Comparison of ENCODE assay signal across 18 cellular contexts in the genomic region with DNA sequence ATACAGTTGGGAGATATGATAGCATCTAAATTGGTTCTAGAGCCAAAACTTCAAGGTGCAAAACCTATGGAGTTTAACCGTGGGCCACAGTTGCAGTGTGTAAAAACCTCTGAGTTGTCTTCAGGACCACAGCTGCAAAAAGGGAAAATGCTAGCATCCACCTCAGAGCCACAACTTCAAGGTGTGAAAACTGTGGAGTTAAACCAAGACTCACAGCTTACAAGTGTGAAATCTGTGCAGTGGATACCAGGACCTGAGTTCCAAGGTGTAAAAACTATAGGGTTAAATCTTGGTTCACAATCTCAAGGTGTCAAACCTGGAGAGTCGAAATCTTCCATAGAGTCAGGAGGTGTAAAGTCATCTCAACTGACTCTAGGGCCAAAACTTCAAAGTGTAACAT. TPM values are rescaled to one million over a fixed set of nuclear protein-coding genes. Genes with fewer than 3 reads are reported as not detected.
DNase-seq lines count a peak whose midpoint lies in the region; ATAC-seq, FAIRE-seq and TF ChIP-seq lines count a peak whose summit lies in the region.
"Had no signal": no experiment of that assay in that cellular context is flagged by ENCODE, and none has a peak within 500 bp of the region (broad histone marks: within the 10 kb centered on the region; RNA-seq: fewer than 3 reads in every experiment).

No MANE protein-coding gene starts in this region.

- H3K27ac ChIP-seq in K562 (ENCODE audit: extremely low read depth, low read depth, low read length) = no peak overlapping the region
- H3K27ac ChIP-seq in keratinocyte (ENCODE audit: control insufficient read depth, insufficient read depth, low read length) = no peak overlapping the region
- H3K27ac ChIP-seq: BLaER1 had no signal

- intact Hi-C loops in K562 (cut with micrococcal nuclease) = no loop called here

- H3K9ac ChIP-seq in K562 (ENCODE audit: insufficient read depth in 1 of 2, low read depth in 2 of 2, low read length in 2 of 2) = no peak overlapping the region
- H3K9ac ChIP-seq in keratinocyte (ENCODE audit: control insufficient read depth, extremely low read depth, insufficient read depth, low read length) = no peak overlapping the region
- H3K9ac ChIP-seq: BLaER1 had no signal

- H3K4me2 ChIP-seq in K562 (ENCODE audit: insufficient read depth, low read length) (no peak overlapping the region), keratinocyte (ENCODE audit: control insufficient read depth, extremely low read depth, insufficient read depth, low read depth, low read length) (no peak overlapping the region)
- H3K4me2 ChIP-seq: BLaER1 had no signal

- no peak overlapping the region for H3K4me3 Mint-ChIP-seq in stimulated activated effector memory CD8-positive, alpha-beta T cell treated with anti-CD3 and anti-CD28 coated beads, Interleukin-12 subunit alpha, Interleukin-12 subunit beta, amount 100 ng/mL, for 72 hours

- H3K36me3 ChIP-seq in K562 (ENCODE audit: control insufficient read depth, insufficient read depth, low read length) = no peaks in the 10 kb centered on the region
- no peaks in the 10 kb centered on the region for H3K36me3 ChIP-seq in keratinocyte (ENCODE audit: control insufficient read depth in 2 of 2, extremely low read depth in 1 of 2, insufficient read depth in 2 of 2, low read length in 2 of 2)
- H3K36me3 ChIP-seq: BLaER1, HAP-1 had no signal

- H3K27me3 ChIP-seq in K562 (ENCODE audit: control insufficient read depth in 2 of 2, insufficient read depth in 2 of 2, low read length in 2 of 2) (peaks cover 0 to 8% of the 10 kb centered on the region in 2 experiments; a peak in 3 of 5 replicates), keratinocyte (ENCODE audit: control insufficient read depth, extremely low read depth, insufficient read depth, low read length) (no peaks in the 10 kb centered on the region)
- H3K27me3 ChIP-seq: BLaER1 had no signal

- no peak for ATAC-seq in K562
- peak; percentile 74 for ATAC-seq in stimulated activated effector memory CD8-positive, alpha-beta T cell treated with anti-CD3 and anti-CD28 coated beads, Interleukin-12 subunit alpha, Interleukin-12 subunit beta, amount 100 ng/mL, for 72 hours
- no peak for ATAC-seq in HG02973 (IDR thresholded peaks at IDR 0.05; ENCODE audit: unreplicated experiment)

- H3K4me1 ChIP-seq in K562 (replicated peaks in 1 of 2; ENCODE audit: control insufficient read depth in 2 of 2, insufficient read depth in 2 of 2, low read length in 2 of 2) (no peaks in the 10 kb centered on the region), keratinocyte (ENCODE audit: control insufficient read depth, extremely low read depth, insufficient read depth, low read length) (peaks cover 4% of the 10 kb centered on the region)
- H3K4me1 ChIP-seq: BLaER1, Caco-2, HAP-1 had no signal

- no peak for TF ChIP-seq RAD21 in K562 (CRISPR knock-in tag; conservative IDR thresholded peaks at IDR 0.05 in 1 of 2, IDR thresholded peaks at IDR 0.05 in 1 of 2)

- TF ChIP-seq EP300 in K562 (IDR thresholded peaks at IDR 0.05; ENCODE audit: low read length) = no peak

- POLR2A ChIA-PET in K562 (lab: Yijun Ruan, JAX) = interaction anchor here (1.9 kb wide), 1 partner anchor 10 kb away, joined by 7 read pairs; a partner anchor contains a TSS

- H3K27ac Mint-ChIP-seq in stimulated activated effector memory CD8-positive, alpha-beta T cell treated with anti-CD3 and anti-CD28 coated beads, Interleukin-12 subunit alpha, Interleukin-12 subunit beta, amount 100 ng/mL, for 72 hours = no peak overlapping the region
- H3K27ac Mint-ChIP-seq: CD8-positive, alpha-beta memory T cell had no signal

- H3K79me2 ChIP-seq in K562 (ENCODE audit: control insufficient read depth, insufficient read depth, low read length) = no peaks in the 10 kb centered on the region
- H3K79me2 ChIP-seq in keratinocyte (ENCODE audit: control insufficient read depth, insufficient read depth, low read length) = no peaks in the 10 kb centered on the region

- TF ChIP-seq POLR2A in K562 (conservative IDR thresholded peaks at IDR 0.05) = no peak

- CTCF ChIA-PET in K562 (lab: Yijun Ruan, JAX; ENCODE audit: low intra/inter-chr PET ratio) = no interaction called here

- in situ Hi-C loops in K562 (cut with MboI) = no loop called here

- H3K9me3 ChIP-seq in K562 (replicated peaks; ENCODE audit: control insufficient read depth, insufficient read depth, low read depth, low read length) (no peaks in the 10 kb centered on the region), keratinocyte (ENCODE audit: control insufficient read depth, low read depth, low read length) (peaks cover 5% of the 10 kb centered on the region)
- H3K9me3 ChIP-seq: Caco-2, HAP-1 had no signal

- H3K4me3 ChIP-seq in K562 (no peak overlapping the region), keratinocyte (ENCODE audit: control insufficient read depth in 2 of 3, extremely low read depth in 1 of 3, insufficient read depth in 2 of 3, low read depth in 1 of 3, low read length in 3 of 3) (no peak overlapping the region)
- H3K4me3 ChIP-seq: BLaER1, HAP-1 had no signal

- no TSS peak for BruUV-seq in K562 (replicated peaks; lab: Mats Ljungman, UMichigan)

- WGBS in K562 (ENCODE audit: insufficient coverage, low coverage, missing lambda C conversion rate) = 0% methylated on average over 2 of the region's 2 CpGs

- DNase-seq in activated gamma-delta T cell treated with Interleukin-2 at 50 U/mL for 16 hours (peak; percentile 10), activated gamma-delta T cell (lab: John Stamatoyannopoulos, UW) (no peak), K562 (ENCODE audit: extremely low read depth in 1 of 4, low spot score in 3 of 4) (no peak), keratinocyte (ENCODE audit: low read depth, low spot score) (no peak)
- DNase-seq in stimulated activated effector memory CD8-positive, alpha-beta T cell treated with anti-CD3 and anti-CD28 coated beads, Interleukin-12 subunit alpha, Interleukin-12 subunit beta, amount 100 ng/mL, for 72 hours (ENCODE audit: low spot score in 2 of 2) = no peak
- no peak for DNase-seq in stimulated activated CD4-positive, alpha-beta T cell treated with anti-CD3 and anti-CD28 coated beads, Interleukin-4, amount 100 ng/mL, for 4 hours
- DNase-seq: 8988T, AML-193, Caco-2, DMS53, GF-D8 had no signal

- dilution Hi-C loops in keratinocyte (cut with MboI; ENCODE audit: extremely low pct_ligation_motif_present, low sequenced_read_pairs) = no loop called here

- H3K36me3 Mint-ChIP-seq in stimulated activated effector memory CD8-positive, alpha-beta T cell treated with anti-CD3 and anti-CD28 coated beads, Interleukin-12 subunit alpha, Interleukin-12 subunit beta, amount 100 ng/mL, for 72 hours = no peaks in the 10 kb centered on the region
- H3K36me3 Mint-ChIP-seq: CD8-positive, alpha-beta memory T cell had no signal

- H3K9me3 Mint-ChIP-seq in stimulated activated effector memory CD8-positive, alpha-beta T cell treated with anti-CD3 and anti-CD28 coated beads, Interleukin-12 subunit alpha, Interleukin-12 subunit beta, amount 100 ng/mL, for 72 hours = no peaks in the 10 kb centered on the region

- H4K20me1 ChIP-seq in K562 (replicated peaks; ENCODE audit: control insufficient read depth, insufficient read depth, low read length) (no peaks in the 10 kb centered on the region), keratinocyte (ENCODE audit: control insufficient read depth, extremely low read depth, insufficient read depth, low read length) (no peaks in the 10 kb centered on the region)
- H4K20me1 ChIP-seq: BLaER1 had no signal

- no peak for FAIRE-seq in K562 (lab: Jason Lieb, UNC)
- peak; percentile 44 for FAIRE-seq in keratinocyte (lab: Jason Lieb, UNC)
- FAIRE-seq: GM19239, H1, HTR-8/SVneo had no signal

- no peak for TF ChIP-seq CTCF in K562 (IDR thresholded peaks at IDR 0.05 in 2 of 3, conservative IDR thresholded peaks at IDR 0.05 in 1 of 3; ENCODE audit: insufficient read depth in 2 of 3, low read depth in 1 of 3, low read length in 3 of 3)
- TF ChIP-seq CTCF in keratinocyte (optimal IDR thresholded peaks at IDR 0.05 in 1 of 3, IDR thresholded peaks at IDR 0.05 in 1 of 3, conservative IDR thresholded peaks at IDR 0.05 in 1 of 3; ENCODE audit: extremely low read depth in 1 of 3, insufficient read depth in 2 of 3, low read length in 3 of 3) = no peak

- H2AFZ ChIP-seq in K562 (ENCODE audit: low read depth, low read length) (no peak overlapping the region), keratinocyte (ENCODE audit: control insufficient read depth, low read length) (no peak overlapping the region)

- H3K4me1 Mint-ChIP-seq in stimulated activated effector memory CD8-positive, alpha-beta T cell treated with anti-CD3 and anti-CD28 coated beads, Interleukin-12 subunit alpha, Interleukin-12 subunit beta, amount 100 ng/mL, for 72 hours = peaks cover 10% of the 10 kb centered on the region

- H3K9me1 ChIP-seq in K562 (ENCODE audit: control insufficient read depth, insufficient read depth, low read length) (no peaks in the 10 kb centered on the region), keratinocyte (ENCODE audit: control insufficient read depth, extremely low read depth, insufficient read depth, low read length) (no peaks in the 10 kb centered on the region)

RNA-seq across cellular contexts. Expression of a gene that starts 10.4 kb away (rescaled TPM):
- 120 and 302 TPM in 2 replicates for total RNA-seq in K562 (2011; cell fraction: chromatin; rRNA removed; ENCODE audit: low replicate concordance)
- total RNA-seq in K562 (2011; cell fraction: nucleolus; rRNA removed) = 36.5 and 48.2 TPM in 2 replicates
- total RNA-seq in K562 (2011; cell fraction: nucleoplasm; rRNA removed) = 106 and 159 TPM in 2 replicates
- 44.4 and 47.8 TPM in 2 replicates for total RNA-seq in K562 (2014; rRNA removed)
- total RNA-seq in K562 (2014; rRNA removed; fragmentation: Illumina TruSeq; extraction: Trizol) = 67.4 and 73.7 TPM in 2 replicates
- total RNA-seq in K562 (2015; rRNA removed; fragmentation: Illumina TruSeq; extraction: Trizol) = 44.6 and 47.2 TPM in 2 replicates
- total RNA-seq in K562 (2021) = 53.6 and 56.5 TPM in 2 replicates
- 76.4 and 94.0 TPM in 2 replicates for polyA plus RNA-seq in K562 (2011; rRNA removed)
- 21.4 and 54.4 TPM in 2 replicates for polyA plus RNA-seq in K562 (2011; cell fraction: cytosol; rRNA removed)
- polyA plus RNA-seq in K562 (2011; cell fraction: nucleus; rRNA removed) = 135 and 202 TPM in 2 replicates
- 40.0 and 65.9 TPM in 2 replicates for polyA plus RNA-seq in K562 (2012)
- 79.0 and 101 TPM in 2 replicates for polyA plus RNA-seq in K562 (2014; fragmentation: Illumina TruSeq; extraction: Trizol)
- 10 to 100 TPM; 24.7 to 77.9 TPM for polyA plus RNA-seq in K562 (2014; fragmentation: Nextera tagmentation; extraction: Ambion mirVana)
- polyA plus RNA-seq in K562 (2014; rRNA removed) = 65.8 and 65.9 TPM in 2 replicates
- 116 and 117 TPM in 2 replicates for polyA minus RNA-seq in K562 (2011; rRNA and poly(A)+ RNA removed)
- 13.0 and 19.2 TPM in 2 replicates for polyA minus RNA-seq in K562 (2011; cell fraction: cytosol; rRNA and poly(A)+ RNA removed)
- polyA minus RNA-seq in K562 (2011; cell fraction: nucleus; rRNA and poly(A)+ RNA removed) = 40.3 and 75.2 TPM in 2 replicates
- 10.3 to 16.6 TPM (median 11.0 TPM) in 3 replicates for polyA plus RNA-seq in keratinocyte
- 4.8 TPM for polyA plus RNA-seq in keratinocyte (2011; ENCODE audit: low read depth)
- 8.1 and 13.5 TPM in 2 replicates for polyA plus RNA-seq in keratinocyte (2011; cell fraction: cytosol; rRNA removed)
- polyA plus RNA-seq in keratinocyte (2011; cell fraction: nucleus; rRNA removed) = 28.6 and 35.9 TPM in 2 replicates
- 4.1 and 10.1 TPM in 2 replicates for polyA plus RNA-seq in keratinocyte (2012; ENCODE audit: low replicate concordance)
- 2.2 to 22.2 TPM (median 8.0 TPM) in 3 replicates for polyA minus RNA-seq in keratinocyte
- polyA minus RNA-seq in keratinocyte (2011; cell fraction: cytosol; rRNA and poly(A)+ RNA removed) = 7.5 TPM
- polyA minus RNA-seq in keratinocyte (2011; cell fraction: nucleus; rRNA and poly(A)+ RNA removed) = 5.6 and 9.5 TPM in 2 replicates

RNA-seq across cellular contexts. Expression of a gene that starts 56.4 kb away (rescaled TPM):
- total RNA-seq in K562 (2011; cell fraction: chromatin; rRNA removed; ENCODE audit: low replicate concordance) = 3.0 and 6.7 TPM in 2 replicates
- total RNA-seq in K562 (2011; cell fraction: nucleolus; rRNA removed) = 2.2 and 3.0 TPM in 2 replicates
- total RNA-seq in K562 (2011; cell fraction: nucleoplasm; rRNA removed) = 3.1 and 3.9 TPM in 2 replicates
- total RNA-seq in K562 (2014; rRNA removed) (3.3 and 5.2 TPM in 2 replicates), K562 (2014; rRNA removed; fragmentation: Illumina TruSeq; extraction: Trizol) (4.2 TPM in 2 replicates), K562 (2015; rRNA removed; fragmentation: Illumina TruSeq; extraction: Trizol) (4.1 TPM in 2 replicates), K562 (2021) (3.3 TPM in 2 replicates)
- polyA plus RNA-seq in K562 (2011; rRNA removed) (4.4 TPM in 2 replicates), K562 (2014; fragmentation: Illumina TruSeq; extraction: Trizol) (4.7 and 5.2 TPM in 2 replicates), K562 (2014; fragmentation: Nextera tagmentation; extraction: Ambion mirVana) (1 to 10 TPM; 2.2 to 4.2 TPM), K562 (2014; rRNA removed) (3.2 and 3.4 TPM in 2 replicates), keratinocyte (0.86 to 1.1 TPM (median 1.1 TPM) in 3 replicates)
- 1.3 and 2.2 TPM in 2 replicates for polyA plus RNA-seq in K562 (2011; cell fraction: cytosol; rRNA removed)
- 2.9 and 5.5 TPM in 2 replicates for polyA plus RNA-seq in K562 (2011; cell fraction: nucleus; rRNA removed)
- 2.5 and 4.2 TPM in 2 replicates for polyA plus RNA-seq in K562 (2012)
- polyA minus RNA-seq in K562 (2011; rRNA and poly(A)+ RNA removed) = 2.6 and 3.7 TPM in 2 replicates
- 1.2 and 1.5 TPM in 2 replicates for polyA minus RNA-seq in K562 (2011; cell fraction: cytosol; rRNA and poly(A)+ RNA removed)
- 2.8 and 6.2 TPM in 2 replicates for polyA minus RNA-seq in K562 (2011; cell fraction: nucleus; rRNA and poly(A)+ RNA removed)
- 0.70 TPM for polyA plus RNA-seq in keratinocyte (2011; ENCODE audit: low read depth)
- 0.40 and 0.89 TPM in 2 replicates for polyA plus RNA-seq in keratinocyte (2011; cell fraction: cytosol; rRNA removed)
- polyA plus RNA-seq in keratinocyte (2011; cell fraction: nucleus; rRNA removed) = 2.1 TPM in 2 replicates
- polyA plus RNA-seq in keratinocyte (2012; ENCODE audit: low replicate concordance) = 0.83 and 1.00 TPM in 2 replicates
- polyA minus RNA-seq in keratinocyte = 0.66 to 1.0 TPM (median 0.69 TPM) in 3 replicates
- not detected for polyA minus RNA-seq in keratinocyte (2011; cell fraction: cytosol; rRNA and poly(A)+ RNA removed)
- polyA minus RNA-seq in keratinocyte (2011; cell fraction: nucleus; rRNA and poly(A)+ RNA removed) = 4.0 and 5.7 TPM in 2 replicates

RNA-seq across cellular contexts. Expression of a gene that starts 56.4 kb away (rescaled TPM):
- total RNA-seq in K562 (2011; cell fraction: chromatin; rRNA removed; ENCODE audit: low replicate concordance) = 32.8 and 34.8 TPM in 2 replicates
- total RNA-seq in K562 (2011; cell fraction: nucleolus; rRNA removed) = 26.7 and 30.8 TPM in 2 replicates
- total RNA-seq in K562 (2011; cell fraction: nucleoplasm; rRNA removed) = 38.6 and 50.1 TPM in 2 replicates
- 23.4 and 34.7 TPM in 2 replicates for total RNA-seq in K562 (2014; rRNA removed)
- 48.2 and 54.7 TPM in 2 replicates for total RNA-seq in K562 (2014; rRNA removed; fragmentation: Illumina TruSeq; extraction: Trizol)
- total RNA-seq in K562 (2015; rRNA removed; fragmentation: Illumina TruSeq; extraction: Trizol) = 41.9 and 43.6 TPM in 2 replicates
- 39.6 and 40.4 TPM in 2 replicates for total RNA-seq in K562 (2021)
- 80.4 and 98.1 TPM in 2 replicates for polyA plus RNA-seq in K562 (2011; rRNA removed)
- 34.8 and 49.4 TPM in 2 replicates for polyA plus RNA-seq in K562 (2011; cell fraction: cytosol; rRNA removed)
- polyA plus RNA-seq in K562 (2011; cell fraction: nucleus; rRNA removed) = 24.9 and 35.2 TPM in 2 replicates
- 38.9 and 47.2 TPM in 2 replicates for polyA plus RNA-seq in K562 (2012)
- polyA plus RNA-seq in K562 (2014; fragmentation: Illumina TruSeq; extraction: Trizol) = 58.2 and 64.9 TPM in 2 replicates
- 100 to 1,000 TPM; 131 to 171 TPM for polyA plus RNA-seq in K562 (2014; fragmentation: Nextera tagmentation; extraction: Ambion mirVana)
- polyA plus RNA-seq in K562 (2014; rRNA removed) = 43.7 and 45.8 TPM in 2 replicates
- polyA minus RNA-seq in K562 (2011; rRNA and poly(A)+ RNA removed) = 69.4 and 75.5 TPM in 2 replicates
- 13.7 and 33.6 TPM in 2 replicates for polyA minus RNA-seq in K562 (2011; cell fraction: cytosol; rRNA and poly(A)+ RNA removed)
- 28.9 and 39.1 TPM in 2 replicates for polyA minus RNA-seq in K562 (2011; cell fraction: nucleus; rRNA and poly(A)+ RNA removed)
- 77.8 to 103 TPM (median 85.7 TPM) in 3 replicates for polyA plus RNA-seq in keratinocyte
- polyA plus RNA-seq in keratinocyte (2011; ENCODE audit: low read depth) = 56.9 TPM
- 60.5 and 106 TPM in 2 replicates for polyA plus RNA-seq in keratinocyte (2011; cell fraction: cytosol; rRNA removed)
- 60.4 and 65.4 TPM in 2 replicates for polyA plus RNA-seq in keratinocyte (2011; cell fraction: nucleus; rRNA removed)
- 37.4 and 68.4 TPM in 2 replicates for polyA plus RNA-seq in keratinocyte (2012; ENCODE audit: low replicate concordance)
- polyA minus RNA-seq in keratinocyte = 42.3 to 76.8 TPM (median 65.0 TPM) in 3 replicates
- 58.7 TPM for polyA minus RNA-seq in keratinocyte (2011; cell fraction: cytosol; rRNA and poly(A)+ RNA removed)
- polyA minus RNA-seq in keratinocyte (2011; cell fraction: nucleus; rRNA and poly(A)+ RNA removed) = 47.4 and 91.5 TPM in 2 replicates
